Comparison of ENCODE assay signal across 21 cellular contexts in genomic region chr20:63007722-63008488, GRCh38. TPM values are rescaled to one million over a fixed set of nuclear protein-coding genes. Genes with fewer than 3 reads are reported as not detected.
A peak's percentile ranks its signal among the peaks of the same experiment; 100 is the strongest.
DNase-seq lines count a peak whose midpoint lies in the region; ATAC-seq and TF ChIP-seq lines count a peak whose summit lies in the region.
"Had no signal": no experiment of that assay in that cellular context is flagged by ENCODE, and none has a peak within 500 bp of the region (broad histone marks: within the 10 kb centered on the region; RNA-seq: fewer than 3 reads in every experiment).

No MANE protein-coding gene starts in this region.

- H2BK5ac ChIP-seq in H9 (ENCODE audit: insufficient read length, low read length), result no peak overlapping the region

- no peak overlapping the region for H2BK120ac ChIP-seq in H9 (ENCODE audit: low read depth, low read length, poor library complexity, severe bottlenecking)

- no peak overlapping the region for H2BK15ac ChIP-seq in H9 (ENCODE audit: low read depth, low read length)

- H4K8ac ChIP-seq in H9 (replicated peaks; ENCODE audit: insufficient read length, low read depth, low read length), result no peak overlapping the region

- no peak overlapping the region for H2AFZ ChIP-seq in H9 (ENCODE audit: low read length)

- no peak overlapping the region for H3K18ac ChIP-seq in H9 (ENCODE audit: insufficient read length, low read depth, low read length)

- peaks cover 59% of the 10 kb centered on the region for H3K27me3 ChIP-seq in H9 (ENCODE audit: insufficient read depth, low read length)
- peaks cover 72% of the 10 kb centered on the region for H3K27me3 ChIP-seq in MG63

- no peak overlapping the region for H2AK5ac ChIP-seq in H9 (ENCODE audit: insufficient read length, low read length)

- H3K4me2 ChIP-seq in H9 (ENCODE audit: insufficient read depth, insufficient read length, low read length), result peak overlapping the region; percentile 13

- H3K4me3 Mint-ChIP-seq in activated naive CD4-positive, alpha-beta T cell treated with anti-CD3 and anti-CD28 coated beads, Interleukin-2, amount 10 ng/mL, durations not matched to agents 7 days and 5 days, result no peak overlapping the region
- H3K4me3 Mint-ChIP-seq in activated naive CD4-positive, alpha-beta T cell treated with anti-CD3 and anti-CD28 coated beads for 36 hours, result no peak overlapping the region
- H3K4me3 Mint-ChIP-seq in H9, result peak overlapping the region; percentile 31 to 59; a peak in 4 of 5 replicates
- H3K4me3 Mint-ChIP-seq: activated B cell treated with CpG ODN at 0.5 μM for 24 hours; stimulated activated naive CD8-positive, alpha-beta T cell treated with anti-CD3 and anti-CD28 coated beads, Interleukin-15, Interleukin-2, amounts not matched to agents 100 ng/mL and 50 ng/mL, for 24 hours; T-helper 1 cell treated with Interleukin-12 subunit alpha and Interleukin-12 subunit beta and Interleukin-4 antibody, amounts not matched to agents 30 μg/mL and 1 μg/mL, for 36 hours had no signal

- H4K91ac ChIP-seq in H9 (ENCODE audit: insufficient read length, low read depth, low read length), result no peak overlapping the region

- DNase-seq in activated naive CD4-positive, alpha-beta T cell treated with anti-CD3 and anti-CD28 coated beads, Interleukin-2, amount 10 ng/mL, durations not matched to agents 7 days and 5 days, result no peak
- DNase-seq in activated naive CD4-positive, alpha-beta T cell treated with anti-CD3 and anti-CD28 coated beads for 36 hours, result no peak
- no peak for DNase-seq in H9
- peak; percentile 66 for DNase-seq in ecto neural progenitor cell (ENCODE audit: low spot score)
- no peak for DNase-seq in omental fat pad (ENCODE audit: low spot score)
- no peak for DNase-seq in MG63
- DNase-seq in HPDE6-E6E7 (ENCODE audit: extremely low spot score), result no peak
- DNase-seq in NCI-H2227 (lab: John Stamatoyannopoulos, UW; ENCODE audit: unreplicated experiment), result no peak
- DNase-seq: activated B cell treated with CpG ODN at 0.5 μM for 24 hours; activated naive CD4-positive, alpha-beta T cell treated with Interleukin-2 at 50 U/mL for 16 hours; KBM-7; left colon; NCI-H345; Right ventricle myocardium superior had no signal

- no peaks in the 10 kb centered on the region for H4K20me1 ChIP-seq in H9 (ENCODE audit: control insufficient read depth, insufficient read depth, insufficient read length)

- ATAC-seq in omental fat pad (ENCODE audit: low FRiP score), result peak; percentile 30

- H3K23me2 ChIP-seq in H9 (ENCODE audit: insufficient read length, low read depth, low read length, poor library complexity, severe bottlenecking), result peaks cover 16% of the 10 kb centered on the region

- peaks cover 3% of the 10 kb centered on the region for H3K9me3 Mint-ChIP-seq in activated naive CD4-positive, alpha-beta T cell treated with anti-CD3 and anti-CD28 coated beads, Interleukin-2, amount 10 ng/mL, durations not matched to agents 7 days and 5 days
- peaks cover under 1% of the 10 kb centered on the region for H3K9me3 Mint-ChIP-seq in activated naive CD4-positive, alpha-beta T cell treated with anti-CD3 and anti-CD28 coated beads for 36 hours
- peaks cover 8 to 10% of the 10 kb centered on the region in 2 experiments for H3K9me3 Mint-ChIP-seq in H9
- H3K9me3 Mint-ChIP-seq: T-helper 1 cell treated with Interleukin-12 subunit alpha and Interleukin-12 subunit beta and Interleukin-4 antibody, amounts not matched to agents 30 μg/mL and 1 μg/mL, for 36 hours had no signal

- no peak overlapping the region for H3K9ac ChIP-seq in H9 (ENCODE audit: extremely low read depth, insufficient read length, low read length)
- H3K9ac ChIP-seq: parathyroid adenoma had no signal

- no peak for TF ChIP-seq CTCF in H9 (conservative IDR thresholded peaks at IDR 0.05)
- no peak for TF ChIP-seq CTCF in omental fat pad (IDR thresholded peaks at IDR 0.05)

- H3K4me1 ChIP-seq in H9 (ENCODE audit: insufficient read depth, low read length), result peaks cover 2% of the 10 kb centered on the region; the same call in 1 of the 2 replicates
- H3K4me1 ChIP-seq: parathyroid adenoma had no signal

- peaks cover 4% of the 10 kb centered on the region for H3K36me3 Mint-ChIP-seq in activated naive CD4-positive, alpha-beta T cell treated with anti-CD3 and anti-CD28 coated beads, Interleukin-2, amount 10 ng/mL, durations not matched to agents 7 days and 5 days
- H3K36me3 Mint-ChIP-seq in activated naive CD4-positive, alpha-beta T cell treated with anti-CD3 and anti-CD28 coated beads for 36 hours (ENCODE audit: low read depth), result peaks cover under 1% of the 10 kb centered on the region
- H3K36me3 Mint-ChIP-seq in H9 (ENCODE audit: insufficient read depth in 1 of 3, low read depth in 3 of 3), result peaks cover under 1 to 6% (median under 1%) of the 10 kb centered on the region in 3 experiments; a peak in 4 of 7 replicates

- H2BK12ac ChIP-seq in H9 (ENCODE audit: insufficient read length, low read depth, low read length), result no peak overlapping the region

- H4K5ac ChIP-seq in H9 (ENCODE audit: insufficient read length, low read depth, low read length), result no peak overlapping the region

- H3K9me3 ChIP-seq in H9 (ENCODE audit: control insufficient read depth, low read depth, low read length) (no peaks in the 10 kb centered on the region), MG63 (peaks cover 6% of the 10 kb centered on the region; the same call in 1 of the 2 replicates)

- H3K79me2 ChIP-seq in H9 (ENCODE audit: insufficient read depth, low read length), result no peaks in the 10 kb centered on the region
- H3K79me2 ChIP-seq: parathyroid adenoma had no signal

- intact Hi-C loops in activated naive CD4-positive, alpha-beta T cell treated with anti-CD3 and anti-CD28 coated beads for 36 hours (cut with micrococcal nuclease), result loop anchor here (1.0 to 5.0 kb wide), 3 partner anchors 108 to 185 kb away; no protein-coding TSS in a partner anchor

- no peak overlapping the region for H2BK20ac ChIP-seq in H9 (ENCODE audit: low read depth, low read length, poor library complexity, severe bottlenecking)

- CTCF ChIA-PET in activated naive CD4-positive, alpha-beta T cell treated with anti-CD3 and anti-CD28 coated beads, Interleukin-2, amount 10 ng/mL, durations not matched to agents 7 days and 5 days (lab: Charles Lee), result interaction anchor here (1.1 to 1.9 kb wide), 7 partner anchors 15 to 185 kb away, joined by 3 to 16 read pairs (median 5); partner anchors contain the start of gene TCFL5
- CTCF ChIA-PET in activated naive CD4-positive, alpha-beta T cell treated with anti-CD3 and anti-CD28 coated beads for 36 hours (lab: Charles Lee), result interaction anchor here (0.7 to 1.8 kb wide), 9 partner anchors 28 to 190 kb away, joined by 3 to 13 read pairs (median 4); no protein-coding TSS in a partner anchor

- no peaks in the 10 kb centered on the region for H3K79me1 ChIP-seq in H9 (ENCODE audit: insufficient read depth, low read depth, low read length, poor library complexity, severe bottlenecking)

- H3K4me3 ChIP-seq in MG63, result no peak overlapping the region

- no peaks in the 10 kb centered on the region for H3K36me3 ChIP-seq in MG63
- H3K36me3 ChIP-seq: cardiac muscle cell had no signal

- H3K27ac Mint-ChIP-seq in activated naive CD4-positive, alpha-beta T cell treated with anti-CD3 and anti-CD28 coated beads, Interleukin-2, amount 10 ng/mL, durations not matched to agents 7 days and 5 days, result peak overlapping the region; percentile 69
- no peak overlapping the region for H3K27ac Mint-ChIP-seq in activated naive CD4-positive, alpha-beta T cell treated with anti-CD3 and anti-CD28 coated beads for 36 hours
- no peak overlapping the region; a peak in 1 of 7 replicates for H3K27ac Mint-ChIP-seq in H9
- H3K27ac Mint-ChIP-seq: activated B cell treated with CpG ODN at 0.5 μM for 24 hours; stimulated activated naive CD8-positive, alpha-beta T cell treated with anti-CD3 and anti-CD28 coated beads, Interleukin-15, Interleukin-2, amounts not matched to agents 100 ng/mL and 50 ng/mL, for 24 hours; T-helper 1 cell treated with Interleukin-12 subunit alpha and Interleukin-12 subunit beta and Interleukin-4 antibody, amounts not matched to agents 30 μg/mL and 1 μg/mL, for 36 hours had no signal

- no peak overlapping the region for H3K23ac ChIP-seq in H9 (ENCODE audit: insufficient read length, low read depth, low read length)

- H3K27ac ChIP-seq in H9 (ENCODE audit: insufficient read length, low read depth, low read length), result no peak overlapping the region
- H3K27ac ChIP-seq: cardiac muscle cell, parathyroid adenoma had no signal

- WGBS in H9 (ENCODE audit: extremely low coverage, insufficient read length, low lambda C conversion rate), result no CpG with 5 or more reads among the region's 41 CpGs

- no peak overlapping the region for H3T11ph ChIP-seq in H9 (ENCODE audit: low read length)

- no peak overlapping the region; the same call in 1 of the 2 replicates for H3K14ac ChIP-seq in H9 (ENCODE audit: insufficient read depth, low read length)

- no peak overlapping the region for H3K56ac ChIP-seq in H9 (ENCODE audit: insufficient read length, low read depth, low read length)

- H3K4ac ChIP-seq in H9 (ENCODE audit: low read depth, low read length), result no peak overlapping the region

- H3K27me3 Mint-ChIP-seq in activated naive CD4-positive, alpha-beta T cell treated with anti-CD3 and anti-CD28 coated beads, Interleukin-2, amount 10 ng/mL, durations not matched to agents 7 days and 5 days, result peaks cover 99% of the 10 kb centered on the region
- peaks cover 52% of the 10 kb centered on the region for H3K27me3 Mint-ChIP-seq in activated naive CD4-positive, alpha-beta T cell treated with anti-CD3 and anti-CD28 coated beads for 36 hours (ENCODE audit: low read depth)
- peaks cover 91% of the 10 kb centered on the region for H3K27me3 Mint-ChIP-seq in H9 (ENCODE audit: low read depth)

- peaks cover 21% of the 10 kb centered on the region for H3K4me1 Mint-ChIP-seq in activated naive CD4-positive, alpha-beta T cell treated with anti-CD3 and anti-CD28 coated beads, Interleukin-2, amount 10 ng/mL, durations not matched to agents 7 days and 5 days
- H3K4me1 Mint-ChIP-seq in activated naive CD4-positive, alpha-beta T cell treated with anti-CD3 and anti-CD28 coated beads for 36 hours (ENCODE audit: low read depth), result peaks cover 27% of the 10 kb centered on the region
- peaks cover 22 to 33% of the 10 kb centered on the region in 2 experiments for H3K4me1 Mint-ChIP-seq in H9

RNA-seq across cellular contexts. Expression of gene BHLHE23, which starts 1.1 kb away (rescaled TPM):
- total RNA-seq in activated naive CD4-positive, alpha-beta T cell treated with anti-CD3 and anti-CD28 coated beads for 36 hours, result not detected
- total RNA-seq in H9 (2021) (0.22 and 0.35 TPM in 2 replicates), omental fat pad (not detected)
- total RNA-seq in MG63 (2014; rRNA removed; shearing (Covaris generic); ENCODE audit: low replicate concordance), result not detected in 2 replicates
- total RNA-seq: activated B cell treated with CpG ODN at 0.5 μM for 24 hours, cardiac muscle cell, fibroblast of villous mesenchyme, left colon, mucosa of gallbladder, Right ventricle myocardium superior, smooth muscle cell had no signal

RNA-seq across cellular contexts. Expression of gene SLC17A9, which starts 55.4 kb away (rescaled TPM):
- total RNA-seq in activated naive CD4-positive, alpha-beta T cell treated with anti-CD3 and anti-CD28 coated beads for 36 hours, result 10 to 100 TPM; 17.4 to 20.6 TPM
- total RNA-seq in H9 (2021) (19.9 and 20.9 TPM in 2 replicates), omental fat pad (10 to 100 TPM in 1 of 4 donors, 1 to 10 TPM in 3; 1.6 to 10.7 (median 2.5) TPM)
- total RNA-seq in MG63 (2014; rRNA removed; shearing (Covaris generic); ENCODE audit: low replicate concordance), result not detected in 2 replicates

Comparison
In these comparisons a context has a peak if more than half of its experiments do, and no peak if none do; other contexts are left out.
1. H3K4me3 Mint-ChIP-seq: peak in H9 (2 of 2); none in activated naive CD4-positive, alpha-beta T cell treated with anti-CD3 and anti-CD28 coated beads, Interleukin-2, amount 10 ng/mL, durations not matched to agents 7 days and 5 days (single experiment) and activated naive CD4-positive, alpha-beta T cell treated with anti-CD3 and anti-CD28 coated beads for 36 hours (single experiment).